8 cellular contexts compared by ENCODE assay signal in genomic region chr20:62808211-62808865, GRCh38. TPM values are rescaled to one million over a fixed set of nuclear protein-coding genes. Genes with fewer than 3 reads are reported as not detected.
DNase-seq lines count a peak whose midpoint lies in the region; ATAC-seq and TF ChIP-seq lines count a peak whose summit lies in the region.

No MANE protein-coding gene starts in this region.

- DNase-seq in DMS79 (lab: John Stamatoyannopoulos, UW) (peak; percentile 34), T-helper 22 cell (ENCODE audit: low read depth) (peak; percentile 39), ascending aorta (ENCODE audit: low spot score in 2 of 2) (peak in 1 of 2 donors; percentile 84), hepatic stellate cell (ENCODE audit: low spot score) (peak; percentile 90)
- DNase-seq in stimulated activated CD4-positive, alpha-beta T cell treated with anti-CD3 and anti-CD28 coated beads, Interleukin-1b, Interleukin-23, amount 100 ng/mL, for 24 hours (ENCODE audit: low read depth in 4 of 4, low spot score in 1 of 4): peak; percentile 58 to 65 (median 59)

- H3K27me3 ChIP-seq in ascending aorta: no peaks in the 10 kb centered on the region

- no peak overlapping the region for H3K4me3 ChIP-seq in ascending aorta

- no peak overlapping the region for H3K27ac ChIP-seq in ascending aorta

- TF ChIP-seq CTCF in LNCAP (IDR thresholded peaks at IDR 0.05) (peak; percentile 96), ascending aorta (IDR thresholded peaks at IDR 0.05) (peak; percentile 87 to 94 (median 90))

- peaks cover 16 to 35% of the 10 kb centered on the region in 2 donors for H3K4me1 ChIP-seq in ascending aorta

- H3K36me3 ChIP-seq in ascending aorta: peaks cover 48 to 61% of the 10 kb centered on the region in 2 donors

- ATAC-seq in GM18517 (IDR thresholded peaks at IDR 0.05; ENCODE audit: unreplicated experiment) (no peak), GM18511 (IDR thresholded peaks at IDR 0.05; ENCODE audit: unreplicated experiment) (no peak)

- H3K9me3 ChIP-seq in ascending aorta: no peaks in the 10 kb centered on the region

- intact Hi-C loops in ascending aorta (cut with DNase I): loop anchor here (1.0 to 5.0 kb wide), 2 partner anchors 140 to 156 kb away; no protein-coding TSS in a partner anchor

RNA-seq across cellular contexts. Expression of gene OGFR, which starts 3.7 kb away (rescaled TPM):
- 77.4 TPM for total RNA-seq in ascending aorta

RNA-seq across cellular contexts. Expression of gene COL9A3, which starts 8.5 kb away (rescaled TPM):
- total RNA-seq in ascending aorta: 13.8 TPM

RNA-seq across cellular contexts. Expression of gene MRGBP, which starts 12.1 kb away (rescaled TPM):
- total RNA-seq in ascending aorta: 5.7 TPM

RNA-seq across cellular contexts. Expression of gene TCFL5, which starts 53.3 kb away (rescaled TPM):
- total RNA-seq in ascending aorta: 1.1 TPM
